ENCODE assay signal across 12 cellular contexts in the genomic region with DNA sequence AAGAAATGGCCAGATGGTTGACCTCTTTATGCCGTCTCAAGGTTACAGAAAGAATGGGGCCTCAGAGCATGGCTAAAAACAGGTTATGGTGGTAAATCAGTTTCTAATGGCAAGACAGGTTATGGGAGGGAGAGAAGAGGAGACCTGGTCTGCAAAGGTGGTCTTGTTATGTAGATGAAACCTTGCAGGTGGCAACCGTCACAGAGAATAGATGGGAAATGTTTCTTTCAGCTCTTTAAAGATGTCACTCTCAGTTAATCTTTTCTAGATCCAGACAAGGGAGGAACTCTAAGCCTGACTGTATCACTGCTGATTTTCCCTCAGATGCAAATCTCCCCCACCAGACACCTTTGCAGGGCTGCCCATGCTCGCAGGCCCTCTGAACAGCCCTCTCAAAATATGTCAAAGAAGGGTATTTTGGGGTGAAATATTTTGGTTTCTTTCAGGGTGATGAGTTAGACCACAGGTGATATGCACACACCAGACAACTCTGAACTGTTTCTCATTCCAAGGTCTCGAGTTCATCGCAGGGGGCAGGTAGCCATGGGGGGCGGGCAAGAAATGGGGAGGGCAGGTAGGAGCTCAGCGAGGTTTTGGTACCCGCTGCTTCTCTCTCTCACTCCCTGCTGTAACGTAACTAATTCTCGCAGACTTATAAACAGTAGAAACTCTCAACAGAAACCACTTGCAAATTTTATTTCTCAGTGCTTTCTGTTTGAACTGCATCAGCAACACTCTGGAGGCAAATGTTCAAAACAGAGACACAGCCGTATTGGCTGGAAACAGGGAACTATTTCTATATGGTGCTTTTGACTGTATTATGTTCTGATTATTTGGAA. TPM values are rescaled to one million over a fixed set of nuclear protein-coding genes. Genes with fewer than 3 reads are reported as not detected.
DNase-seq lines count a peak whose midpoint lies in the region; ATAC-seq and TF ChIP-seq lines count a peak whose summit lies in the region.
"Had no signal": no experiment of that assay in that cellular context is flagged by ENCODE, and none has a peak within 500 bp of the region (broad histone marks: within the 10 kb centered on the region; RNA-seq: fewer than 3 reads in every experiment).

No MANE protein-coding gene starts in this region.

- no peak overlapping the region for H3K27ac ChIP-seq in upper lobe of left lung

- H3K4me1 Mint-ChIP-seq in WTC11 = peaks cover 33% of the 10 kb centered on the region
- no peaks in the 10 kb centered on the region for H3K4me1 Mint-ChIP-seq in T-helper 17 cell

- H3K36me3 Mint-ChIP-seq in WTC11 (peaks cover 42% of the 10 kb centered on the region), T-helper 17 cell (ENCODE audit: low read depth) (no peaks in the 10 kb centered on the region)

- no peaks in the 10 kb centered on the region for H3K4me1 ChIP-seq in upper lobe of left lung

- H3K36me3 ChIP-seq in upper lobe of left lung = no peaks in the 10 kb centered on the region

- CTCF ChIA-PET in WTC11 (lab: Charles Lee) = interaction anchor here (1.1 to 1.3 kb wide), 2 partner anchors 32 to 129 kb away, joined by 3 to 5 read pairs; a partner anchor contains a TSS

- H3K27me3 ChIP-seq in upper lobe of left lung = no peaks in the 10 kb centered on the region

- POLR2A ChIA-PET in WTC11 (lab: Charles Lee) = interaction anchor here (1.0 to 1.1 kb wide), 2 partner anchors 32 to 73 kb away, joined by 3 read pairs; a partner anchor contains a TSS

- H3K27ac Mint-ChIP-seq in WTC11 (peak overlapping the region; percentile 87), T-helper 17 cell (no peak overlapping the region)
- H3K27ac Mint-ChIP-seq: activated T-helper 2 cell treated with anti-CD3 and anti-CD28 coated beads, Interferon-gamma antibody, Interleukin-2, Interleukin-4, amounts not matched to agents 10 μg/mL and 5 μg/mL and 100 μg/mL, durations not matched to agents 14 hours and 24 hours and 36 hours had no signal

- TF ChIP-seq POLR2A in GM18505 (IDR thresholded peaks at IDR 0.05; ENCODE audit: borderline replicate concordance, extremely low read depth, insufficient read depth, insufficient read length) (peak; percentile 31), upper lobe of left lung (IDR thresholded peaks at IDR 0.05) (no peak)

- DNase-seq in GM20000 (ENCODE audit: low spot score) (peak; percentile 52), WTC11 (ENCODE audit: low spot score) (no peak), upper lobe of left lung (no peak), T-helper 17 cell (no peak)
- no peak for DNase-seq in activated CD8-positive, alpha-beta memory T cell treated with anti-CD3 and anti-CD28 coated beads for 24 hours
- DNase-seq: left cardiac atrium, NCI-H345 had no signal

- peak overlapping the region; percentile 43 for H3K4me3 Mint-ChIP-seq in WTC11
- H3K4me3 Mint-ChIP-seq in T-helper 17 cell = no peak overlapping the region
- H3K4me3 Mint-ChIP-seq: T-helper 1 cell treated with Interleukin-12 subunit alpha and Interleukin-12 subunit beta and Interleukin-4 antibody, amounts not matched to agents 30 μg/mL and 1 μg/mL, for 36 hours had no signal

- TF ChIP-seq EP300 in upper lobe of left lung (IDR thresholded peaks at IDR 0.05) = no peak

- whole genome bisulfite sequencing in upper lobe of left lung, 2 donors = 80 to 81% methylated on average over 11 of the region's 11 CpGs

- H3K9me3 Mint-ChIP-seq in WTC11 = peaks cover 50% of the 10 kb centered on the region

- peak; percentile 57 for ATAC-seq in GM18505 (IDR thresholded peaks at IDR 0.05; ENCODE audit: unreplicated experiment)
- ATAC-seq in HG03045 (IDR thresholded peaks at IDR 0.05; ENCODE audit: unreplicated experiment) = peak; percentile 73
- ATAC-seq in WTC11 = peak; percentile 85
- no peak for ATAC-seq in upper lobe of left lung (ENCODE audit: low FRiP score in 2 of 2)
- ATAC-seq in SK-N-SH treated with all-trans-retinoic acid at 6 μM for 48 hours = no peak
- ATAC-seq in T-helper 17 cell = no peak

- no peak for TF ChIP-seq CTCF in GM20000 (IDR thresholded peaks at IDR 0.05; ENCODE audit: extremely low read depth, missing control alignments)
- TF ChIP-seq CTCF in WTC11 (IDR thresholded peaks at IDR 0.05) = no peak
- TF ChIP-seq CTCF in upper lobe of left lung (IDR thresholded peaks at IDR 0.05) = no peak

- H3K27me3 Mint-ChIP-seq in WTC11 (ENCODE audit: low read depth) (peaks cover 2% of the 10 kb centered on the region; the same call in 1 of the 2 replicates), T-helper 17 cell (no peaks in the 10 kb centered on the region)

- H3K4me3 ChIP-seq in upper lobe of left lung = no peak overlapping the region

- H3K9me3 ChIP-seq in upper lobe of left lung (peaks cover 0 to 6% (median 2%) of the 10 kb centered on the region in 4 donors), T-helper 17 cell (ENCODE audit: control insufficient read depth, low read length, poor library complexity, severe bottlenecking) (no peaks in the 10 kb centered on the region)

TF ChIP-seq in WTC11, 78 proteins besides CTCF, POLR2A, EP300 and RAD21:
- TF ChIP-seq ZNF219 (CRISPR knock-in tag; IDR thresholded peaks at IDR 0.05; ENCODE audit: borderline replicate concordance) = no peak
- peak; percentile 89; the same call in 1 of the 2 replicates for TF ChIP-seq ESRRA (CRISPR knock-in tag; IDR thresholded peaks at IDR 0.05; ENCODE audit: borderline replicate concordance)
- no peak for TF ChIP-seq TP53 (CRISPR knock-in tag; IDR thresholded peaks at IDR 0.05)
- TF ChIP-seq GABPB1 (CRISPR knock-in tag; IDR thresholded peaks at IDR 0.05) = no peak
- TF ChIP-seq, protein P1, sequence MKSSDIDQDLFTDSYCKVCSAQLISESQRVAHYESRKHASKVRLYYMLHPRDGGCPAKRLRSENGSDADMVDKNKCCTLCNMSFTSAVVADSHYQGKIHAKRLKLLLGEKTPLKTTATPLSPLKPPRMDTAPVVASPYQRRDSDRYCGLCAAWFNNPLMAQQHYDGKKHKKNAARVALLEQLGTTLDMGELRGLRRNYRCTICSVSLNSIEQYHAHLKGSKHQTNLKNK (CRISPR knock-in tag; IDR thresholded peaks at IDR 0.05) = no peak
- no peak for TF ChIP-seq NFE2L1 (CRISPR knock-in tag; IDR thresholded peaks at IDR 0.05)
- no peak for TF ChIP-seq CREB1 (CRISPR knock-in tag; IDR thresholded peaks at IDR 0.05)
TF ChIP-seq in WTC11: peak in this region for 1.

TF ChIP-seq in SK-N-SH treated with all-trans-retinoic acid at 6 μM for 48 hours, 23 proteins besides CTCF, POLR2A, EP300 and RAD21 (continues in another document):
- TF ChIP-seq ESRRG (CRISPR knock-in tag; IDR thresholded peaks at IDR 0.05) = no peak
- TF ChIP-seq, protein P2, sequence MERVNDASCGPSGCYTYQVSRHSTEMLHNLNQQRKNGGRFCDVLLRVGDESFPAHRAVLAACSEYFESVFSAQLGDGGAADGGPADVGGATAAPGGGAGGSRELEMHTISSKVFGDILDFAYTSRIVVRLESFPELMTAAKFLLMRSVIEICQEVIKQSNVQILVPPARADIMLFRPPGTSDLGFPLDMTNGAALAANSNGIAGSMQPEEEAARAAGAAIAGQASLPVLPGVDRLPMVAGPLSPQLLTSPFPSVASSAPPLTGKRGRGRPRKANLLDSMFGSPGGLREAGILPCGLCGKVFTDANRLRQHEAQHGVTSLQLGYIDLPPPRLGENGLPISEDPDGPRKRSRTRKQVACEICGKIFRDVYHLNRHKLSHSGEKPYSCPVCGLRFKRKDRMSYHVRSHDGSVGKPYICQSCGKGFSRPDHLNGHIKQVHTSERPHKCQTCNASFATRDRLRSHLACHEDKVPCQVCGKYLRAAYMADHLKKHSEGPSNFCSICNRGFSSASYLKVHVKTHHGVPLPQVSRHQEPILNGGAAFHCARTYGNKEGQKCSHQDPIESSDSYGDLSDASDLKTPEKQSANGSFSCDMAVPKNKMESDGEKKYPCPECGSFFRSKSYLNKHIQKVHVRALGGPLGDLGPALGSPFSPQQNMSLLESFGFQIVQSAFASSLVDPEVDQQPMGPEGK (CRISPR knock-in tag; IDR thresholded peaks at IDR 0.05; ENCODE audit: borderline replicate concordance) = no peak
- no peak for TF ChIP-seq PPARA (CRISPR knock-in tag; IDR thresholded peaks at IDR 0.05; ENCODE audit: borderline replicate concordance)
- TF ChIP-seq, protein P3, sequence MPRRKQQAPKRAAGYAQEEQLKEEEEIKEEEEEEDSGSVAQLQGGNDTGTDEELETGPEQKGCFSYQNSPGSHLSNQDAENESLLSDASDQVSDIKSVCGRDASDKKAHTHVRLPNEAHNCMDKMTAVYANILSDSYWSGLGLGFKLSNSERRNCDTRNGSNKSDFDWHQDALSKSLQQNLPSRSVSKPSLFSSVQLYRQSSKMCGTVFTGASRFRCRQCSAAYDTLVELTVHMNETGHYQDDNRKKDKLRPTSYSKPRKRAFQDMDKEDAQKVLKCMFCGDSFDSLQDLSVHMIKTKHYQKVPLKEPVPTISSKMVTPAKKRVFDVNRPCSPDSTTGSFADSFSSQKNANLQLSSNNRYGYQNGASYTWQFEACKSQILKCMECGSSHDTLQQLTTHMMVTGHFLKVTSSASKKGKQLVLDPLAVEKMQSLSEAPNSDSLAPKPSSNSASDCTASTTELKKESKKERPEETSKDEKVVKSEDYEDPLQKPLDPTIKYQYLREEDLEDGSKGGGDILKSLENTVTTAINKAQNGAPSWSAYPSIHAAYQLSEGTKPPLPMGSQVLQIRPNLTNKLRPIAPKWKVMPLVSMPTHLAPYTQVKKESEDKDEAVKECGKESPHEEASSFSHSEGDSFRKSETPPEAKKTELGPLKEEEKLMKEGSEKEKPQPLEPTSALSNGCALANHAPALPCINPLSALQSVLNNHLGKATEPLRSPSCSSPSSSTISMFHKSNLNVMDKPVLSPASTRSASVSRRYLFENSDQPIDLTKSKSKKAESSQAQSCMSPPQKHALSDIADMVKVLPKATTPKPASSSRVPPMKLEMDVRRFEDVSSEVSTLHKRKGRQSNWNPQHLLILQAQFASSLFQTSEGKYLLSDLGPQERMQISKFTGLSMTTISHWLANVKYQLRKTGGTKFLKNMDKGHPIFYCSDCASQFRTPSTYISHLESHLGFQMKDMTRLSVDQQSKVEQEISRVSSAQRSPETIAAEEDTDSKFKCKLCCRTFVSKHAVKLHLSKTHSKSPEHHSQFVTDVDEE (CRISPR knock-in tag; IDR thresholded peaks at IDR 0.05) = no peak
- TF ChIP-seq ZNF8 (CRISPR knock-in tag; IDR thresholded peaks at IDR 0.05) = no peak
- no peak for TF ChIP-seq ZFP30 (CRISPR knock-in tag; IDR thresholded peaks at IDR 0.05)

RNA-seq across cellular contexts. Expression of a gene that starts 32.4 kb away (rescaled TPM):
- total RNA-seq in WTC11 (2021) (54.2 to 78.9 TPM (median 63.2 TPM) in 3 replicates), upper lobe of left lung (10 to 100 TPM in 4 of 6 donors, 1 to 10 TPM in 2; 7.0 to 25.5 (median 15.0) TPM), T-helper 17 cell (10 to 100 TPM in 1 of 2 donors, 1 to 10 TPM in 1; 8.6 to 18.5 TPM)

RNA-seq across cellular contexts. Expression of a gene that starts 32.7 kb away (rescaled TPM):
- total RNA-seq in WTC11 (2021) (8.3 to 13.4 TPM (median 9.6 TPM) in 3 replicates), upper lobe of left lung (10 to 100 TPM in 5 of 6 donors, 1 to 10 TPM in 1; 7.0 to 21.0 (median 13.3) TPM), T-helper 17 cell (1 to 10 TPM; 5.9 to 9.5 TPM)

Comparison
In these comparisons a context has a peak if more than half of its experiments do, and no peak if none do; other contexts are left out.
1. ATAC-seq: peak in GM18505 (single experiment), HG03045 (single experiment) and WTC11 (single experiment); none in upper lobe of left lung (0 of 2), SK-N-SH treated with all-trans-retinoic acid at 6 μM for 48 hours (single experiment) and T-helper 17 cell (single experiment).